9 cellular contexts compared by ENCODE assay signal in the genomic region with DNA sequence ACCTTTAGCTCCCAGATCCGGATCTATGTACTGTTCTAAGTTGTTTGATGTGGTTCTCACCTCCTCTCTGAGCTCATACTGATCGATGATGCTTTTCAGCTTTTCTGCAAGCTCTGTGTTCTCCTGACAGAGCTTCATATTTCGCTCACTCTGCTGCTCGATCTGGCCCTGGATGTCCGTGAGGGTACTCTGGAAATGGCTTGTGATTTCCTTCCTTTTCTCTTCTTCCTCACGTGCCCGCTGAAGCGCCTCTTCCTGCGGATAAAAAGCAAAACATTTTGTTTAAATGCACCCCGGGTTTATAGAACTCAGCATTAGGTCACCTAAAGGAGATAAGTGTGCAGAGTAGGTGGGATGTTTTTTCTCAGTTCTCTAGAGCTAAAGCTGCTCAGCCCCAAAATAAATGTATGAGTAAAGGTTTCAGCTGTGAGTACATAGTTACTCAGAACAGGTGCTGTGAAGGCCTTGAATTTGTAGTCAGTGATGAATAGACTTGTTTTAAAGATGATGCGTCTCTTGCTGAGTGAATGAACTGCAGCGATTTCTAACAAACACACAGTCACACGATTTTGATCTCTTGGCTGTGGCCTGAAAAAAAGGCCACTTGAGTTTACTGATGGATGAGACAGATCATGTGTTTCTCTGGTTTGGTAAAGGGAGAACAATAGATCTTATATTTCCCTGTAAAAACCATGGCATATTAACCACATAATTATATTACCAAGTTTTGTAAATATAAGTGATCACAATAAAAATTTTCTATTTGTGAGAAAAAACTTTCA. TPM values are rescaled to one million over a fixed set of nuclear protein-coding genes. Genes with fewer than 3 reads are reported as not detected.
DNase-seq lines count a peak whose midpoint lies in the region; ATAC-seq, FAIRE-seq and TF ChIP-seq lines count a peak whose summit lies in the region.
"Had no signal": no experiment of that assay in that cellular context is flagged by ENCODE, and none has a peak within 500 bp of the region (broad histone marks: within the 10 kb centered on the region; RNA-seq: fewer than 3 reads in every experiment).

No MANE protein-coding gene starts in this region.

- no peak for TF ChIP-seq CTCF in keratinocyte (optimal IDR thresholded peaks at IDR 0.05 in 1 of 3, IDR thresholded peaks at IDR 0.05 in 1 of 3, conservative IDR thresholded peaks at IDR 0.05 in 1 of 3; ENCODE audit: extremely low read depth in 1 of 3, insufficient read depth in 2 of 3, low read length in 3 of 3)
- no peak for TF ChIP-seq CTCF in coronary artery (IDR thresholded peaks at IDR 0.05)
- TF ChIP-seq CTCF in A673 (conservative IDR thresholded peaks at IDR 0.05; ENCODE audit: low read depth, low read length), result no peak

- no peak overlapping the region for H3K9ac ChIP-seq in keratinocyte (ENCODE audit: control insufficient read depth, extremely low read depth, insufficient read depth, low read length)

- H3K27me3 ChIP-seq in keratinocyte (ENCODE audit: control insufficient read depth, extremely low read depth, insufficient read depth, low read length) (no peaks in the 10 kb centered on the region), A673 (replicated peaks; ENCODE audit: insufficient read depth, low read depth, low read length, poor library complexity) (no peaks in the 10 kb centered on the region)

- in situ Hi-C loops in SK-MEL-5 (cut with HindIII; ENCODE audit: low pct_unique_long_range_greater_than_20kb, low sequenced_read_pairs), result no loop called here

- H3K4me1 ChIP-seq in keratinocyte (ENCODE audit: control insufficient read depth, extremely low read depth, insufficient read depth, low read length) (no peaks in the 10 kb centered on the region), A673 (ENCODE audit: insufficient read depth, low read length, poor library complexity, severe bottlenecking) (no peaks in the 10 kb centered on the region)

- H3K4me2 ChIP-seq in keratinocyte (ENCODE audit: control insufficient read depth, extremely low read depth, insufficient read depth, low read depth, low read length), result no peak overlapping the region

- peak; percentile 46 for FAIRE-seq in keratinocyte (lab: Jason Lieb, UNC)

- H3K79me2 ChIP-seq in keratinocyte (ENCODE audit: control insufficient read depth, insufficient read depth, low read length), result no peaks in the 10 kb centered on the region

- H3K27ac ChIP-seq in keratinocyte (ENCODE audit: control insufficient read depth, insufficient read depth, low read length), result no peak overlapping the region
- H3K27ac ChIP-seq in coronary artery, result no peak overlapping the region
- H3K27ac ChIP-seq in A673 (ENCODE audit: low read depth, low read length, poor library complexity, severe bottlenecking), result no peak overlapping the region
- H3K27ac ChIP-seq: SK-N-MC had no signal

- intact Hi-C loops in left ventricle myocardium superior (cut with micrococcal nuclease) (no loop called here), A673 (cut with micrococcal nuclease; ENCODE audit: unreplicated experiment) (no loop called here)

- POLR2A ChIA-PET in A673 (lab: Charles Lee; ENCODE audit: low non-redundant PET), result no interaction called here

- CTCF ChIA-PET in A673 (lab: Charles Lee), result no interaction called here

- H4K20me1 ChIP-seq in keratinocyte (ENCODE audit: control insufficient read depth, extremely low read depth, insufficient read depth, low read length), result no peaks in the 10 kb centered on the region

- no TSS peak for BruUV-seq in A673 (replicated peaks; lab: Mats Ljungman, UMichigan)

- DNase-seq in NCI-H1417 (lab: John Stamatoyannopoulos, UW), result peak; percentile 24 to 77 (median 45)
- no peak for DNase-seq in NCI-H1417 treated with DMSO at 0.1 percent for 48 hours (lab: John Stamatoyannopoulos, UW)
- DNase-seq in SK-MEL-5 (ENCODE audit: low read depth, low spot score), result peak; percentile 70
- peak; percentile 23 for DNase-seq in keratinocyte (ENCODE audit: low read depth, low spot score)
- no peak for DNase-seq in left ventricle myocardium superior
- DNase-seq in coronary artery (ENCODE audit: low spot score), result no peak
- DNase-seq in A673 (ENCODE audit: low spot score), result no peak

- ATAC-seq in HG02973 (IDR thresholded peaks at IDR 0.05; ENCODE audit: unreplicated experiment) (peak; percentile 92), left ventricle myocardium superior (no peak)

- H3K36me3 ChIP-seq in keratinocyte (ENCODE audit: control insufficient read depth in 2 of 2, extremely low read depth in 1 of 2, insufficient read depth in 2 of 2, low read length in 2 of 2), result no peaks in the 10 kb centered on the region
- H3K36me3 ChIP-seq in A673 (ENCODE audit: insufficient read depth, low read length, poor library complexity, severe bottlenecking), result no peaks in the 10 kb centered on the region

- H3K9me1 ChIP-seq in keratinocyte (ENCODE audit: control insufficient read depth, extremely low read depth, insufficient read depth, low read length), result peaks cover 2% of the 10 kb centered on the region

- dilution Hi-C loops in keratinocyte (cut with MboI; ENCODE audit: extremely low pct_ligation_motif_present, low sequenced_read_pairs), result no loop called here

- H3K4me3 ChIP-seq in keratinocyte (ENCODE audit: control insufficient read depth in 2 of 3, extremely low read depth in 1 of 3, insufficient read depth in 2 of 3, low read depth in 1 of 3, low read length in 3 of 3) (no peak overlapping the region), coronary artery (no peak overlapping the region), A673 (ENCODE audit: low read depth, low read length, poor library complexity, severe bottlenecking) (no peak overlapping the region)
- H3K4me3 ChIP-seq: SK-N-MC had no signal

- no peaks in the 10 kb centered on the region for H3K9me3 ChIP-seq in keratinocyte (ENCODE audit: control insufficient read depth, low read depth, low read length)
- no peaks in the 10 kb centered on the region for H3K9me3 ChIP-seq in A673 (ENCODE audit: low read depth, low read length, poor library complexity, severe bottlenecking)

- H2AFZ ChIP-seq in keratinocyte (ENCODE audit: control insufficient read depth, low read length), result no peak overlapping the region

RNA-seq across cellular contexts. Expression of a gene that starts 29.1 kb away (rescaled TPM):
- 0.83 and 1.2 TPM in 2 replicates for total RNA-seq in SK-MEL-5 (2014; rRNA removed; shearing (Covaris generic))
- 0.37 and 0.80 TPM in 2 replicates for polyA plus RNA-seq in SK-MEL-5 (2015; cell fraction: cytosol; rRNA removed)
- 0.15 and 1.1 TPM in 2 replicates for polyA plus RNA-seq in SK-MEL-5 (2015; cell fraction: nucleus; rRNA removed)
- 0.01 to 0.04 TPM (median 0.03 TPM) in 3 replicates for polyA plus RNA-seq in keratinocyte
- not detected for polyA plus RNA-seq in keratinocyte (2011; ENCODE audit: low read depth)
- polyA plus RNA-seq in keratinocyte (2011; cell fraction: cytosol; rRNA removed), result 0.03 and 0.05 TPM in 2 replicates
- polyA plus RNA-seq in keratinocyte (2011; cell fraction: nucleus; rRNA removed), result 0.03 and 0.04 TPM in 2 replicates
- polyA plus RNA-seq in keratinocyte (2012; ENCODE audit: low replicate concordance), result not detected in 2 replicates
- polyA minus RNA-seq in keratinocyte, result 0.06 TPM in 1 of 3 replicates, not detected in the others
- not detected for polyA minus RNA-seq in keratinocyte (2011; cell fraction: cytosol; rRNA and poly(A)+ RNA removed)
- not detected in 2 replicates for polyA minus RNA-seq in keratinocyte (2011; cell fraction: nucleus; rRNA and poly(A)+ RNA removed)
- total RNA-seq in left ventricle myocardium superior (133 TPM), A673 (2021) (not detected in 2 replicates)

Comparison
In these comparisons a context has a peak if more than half of its experiments do, and no peak if none do; other contexts are left out.
1. DNase-seq: peak in NCI-H1417 (3 of 3), SK-MEL-5 (single experiment) and keratinocyte (single experiment); none in NCI-H1417 treated with DMSO at 0.1 percent for 48 hours (single experiment), left ventricle myocardium superior (single experiment), coronary artery (single experiment) and A673 (single experiment).
2. RNA of a gene that starts 29.1 kb away (total RNA-seq): 133 TPM in left ventricle myocardium superior (single experiment); 0.83 to 1.2 TPM in SK-MEL-5 and not detected in A673; every median in the first group is over 10 times any median in the second.